Comparison of ENCODE assay signal across 11 cellular contexts in the genomic region with DNA sequence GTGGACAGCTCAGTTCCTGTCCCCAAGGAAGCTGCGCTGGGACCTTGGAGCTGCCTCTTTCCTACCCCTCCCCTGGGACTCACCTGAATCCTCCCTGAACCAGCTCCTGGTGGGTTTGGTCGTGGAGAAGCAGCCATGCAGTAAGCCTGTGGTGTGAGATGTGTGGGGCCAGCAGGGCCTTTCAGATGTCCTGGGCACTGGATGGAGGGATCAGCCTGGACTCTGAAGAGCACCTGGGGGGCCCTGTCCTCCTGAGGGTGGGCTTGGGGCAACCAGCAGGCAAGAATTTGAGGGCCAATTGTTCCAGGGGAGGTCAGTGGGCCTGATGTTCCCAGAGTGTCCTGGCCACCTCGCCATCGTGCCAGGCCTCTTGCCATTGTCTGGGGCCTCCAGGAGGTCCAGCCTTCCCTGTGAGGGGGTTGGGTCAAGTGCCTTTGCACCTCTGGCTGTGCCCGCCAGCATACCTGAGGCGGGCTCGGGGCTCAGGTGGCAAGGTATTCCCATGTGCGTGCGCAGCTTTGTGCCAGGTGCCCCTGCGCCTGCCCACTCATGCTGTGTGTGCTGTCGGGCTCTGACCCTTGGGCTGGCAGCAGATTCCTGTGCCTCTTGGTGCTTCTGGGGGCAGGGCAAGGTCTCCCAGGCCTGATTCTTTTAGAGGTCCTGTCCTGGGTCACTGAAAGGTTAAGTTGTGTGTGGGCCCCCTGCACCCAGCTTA. TPM values are rescaled to one million over a fixed set of nuclear protein-coding genes. Genes with fewer than 3 reads are reported as not detected.
A peak's percentile ranks its signal among the peaks of the same experiment; 100 is the strongest.
DNase-seq lines count a peak whose midpoint lies in the region; ATAC-seq, FAIRE-seq and TF ChIP-seq lines count a peak whose summit lies in the region.
"Had no signal": no experiment of that assay in that cellular context is flagged by ENCODE, and none has a peak within 500 bp of the region (broad histone marks: within the 10 kb centered on the region; RNA-seq: fewer than 3 reads in every experiment).

No MANE protein-coding gene starts in this region.

- no peaks in the 10 kb centered on the region for H3K27me3 Mint-ChIP-seq in astrocyte (ENCODE audit: low read depth, unreplicated experiment)

- no peak overlapping the region for H2AFZ ChIP-seq in mammary epithelial cell (ENCODE audit: low read depth, low read length)
- no peak overlapping the region for H2AFZ ChIP-seq in astrocyte (ENCODE audit: low read depth, low read length)
- no peak overlapping the region for H2AFZ ChIP-seq in mesenchymal stem cell (ENCODE audit: low read depth, low read length)

- no peak overlapping the region for H3K4me2 ChIP-seq in mammary epithelial cell (ENCODE audit: insufficient read depth, low read depth, low read length)
- H3K4me2 ChIP-seq in astrocyte (ENCODE audit: low read length): no peak overlapping the region
- peak overlapping the region; percentile 6 for H3K4me2 ChIP-seq in mesenchymal stem cell (ENCODE audit: low read length, poor library complexity, severe bottlenecking)

- H4K20me1 ChIP-seq in mammary epithelial cell (ENCODE audit: insufficient read depth, low read length) (no peaks in the 10 kb centered on the region), astrocyte (ENCODE audit: insufficient read depth, low read length) (peaks cover 99% of the 10 kb centered on the region)

- no peak overlapping the region for H3K23ac ChIP-seq in mesenchymal stem cell (ENCODE audit: low read length in 2 of 2)

- no peak for TF ChIP-seq CTCF in breast epithelium (IDR thresholded peaks at IDR 0.05)
- TF ChIP-seq CTCF in mammary epithelial cell (conservative IDR thresholded peaks at IDR 0.05 in 1 of 2, IDR thresholded peaks at IDR 0.05 in 1 of 2; ENCODE audit: extremely low read depth in 1 of 2, insufficient read depth in 1 of 2, low read depth in 1 of 2, low read length in 2 of 2): no peak
- TF ChIP-seq CTCF in astrocyte (IDR thresholded peaks at IDR 0.05; ENCODE audit: insufficient read depth, low read depth, low read length): no peak
- no peak for TF ChIP-seq CTCF in uterus (IDR thresholded peaks at IDR 0.05)

- H2BK15ac ChIP-seq in mesenchymal stem cell (ENCODE audit: low read depth, poor library complexity, severe bottlenecking): no peak overlapping the region

- H3K27me3 ChIP-seq in breast epithelium: no peaks in the 10 kb centered on the region
- no peaks in the 10 kb centered on the region for H3K27me3 ChIP-seq in mammary epithelial cell (ENCODE audit: insufficient read depth, low read length)
- H3K27me3 ChIP-seq in astrocyte (ENCODE audit: insufficient read depth, low read length): no peaks in the 10 kb centered on the region
- no peaks in the 10 kb centered on the region for H3K27me3 ChIP-seq in mesenchymal stem cell (ENCODE audit: control insufficient read depth in 1 of 2, insufficient read depth in 1 of 2, low read length in 2 of 2)
- H3K27me3 ChIP-seq in uterus: no peaks in the 10 kb centered on the region

- in situ Hi-C loops in mammary epithelial cell (cut with MboI; ENCODE audit: low sequenced_read_pairs in 2 of 2): no loop called here

- H4K8ac ChIP-seq in mesenchymal stem cell (ENCODE audit: low read length): peak overlapping the region; percentile 50

- H3K4me3 ChIP-seq in breast epithelium (peak overlapping the region in 1 of 3 donors; percentile 15), mammary epithelial cell (replicated peaks in 1 of 3; ENCODE audit: insufficient read depth in 1 of 3, low read depth in 2 of 3, low read length in 3 of 3) (no peak overlapping the region), astrocyte (ENCODE audit: insufficient read depth, low read depth, low read length) (no peak overlapping the region), mesenchymal stem cell (ENCODE audit: insufficient read depth in 1 of 2, low read depth in 1 of 2, low read length in 2 of 2) (no peak overlapping the region), uterus (no peak overlapping the region)
- H3K4me3 ChIP-seq: prostate gland had no signal

- dilution Hi-C loops in mammary epithelial cell (cut with HindIII; ENCODE audit: low sequenced_read_pairs): no loop called here

- intact Hi-C loops in breast epithelium (cut with DNase I; ENCODE audit: low total_unique reads): no loop called here
- intact Hi-C loops in mammary epithelial cell (cut with micrococcal nuclease): no loop called here
- intact Hi-C loops in uterus (cut with DNase I; ENCODE audit: low total_unique reads): no loop called here

- H3K79me2 ChIP-seq in mammary epithelial cell (ENCODE audit: insufficient read depth, low read length) (peaks cover 76% of the 10 kb centered on the region), astrocyte (ENCODE audit: insufficient read depth, low read length) (peaks cover 85% of the 10 kb centered on the region)

- FAIRE-seq in astrocyte (lab: Jason Lieb, UNC): no peak

- H4K91ac ChIP-seq in mesenchymal stem cell (ENCODE audit: low read length): no peak overlapping the region

- H3K36me3 Mint-ChIP-seq in astrocyte (ENCODE audit: low read depth, unreplicated experiment): peaks cover 15% of the 10 kb centered on the region

- no peak overlapping the region for H2BK12ac ChIP-seq in mesenchymal stem cell (ENCODE audit: low read length in 2 of 2)

- no peaks in the 10 kb centered on the region for H3K9me3 Mint-ChIP-seq in astrocyte (ENCODE audit: unreplicated experiment)

- no peak overlapping the region for H2AK5ac ChIP-seq in mesenchymal stem cell (ENCODE audit: low read length, severe bottlenecking)

- H2BK120ac ChIP-seq in mesenchymal stem cell (ENCODE audit: low read depth, low read length): no peak overlapping the region

- BruUV-seq in mammary epithelial cell (replicated peaks; lab: Mats Ljungman, UMichigan): no TSS peak

- TF ChIP-seq POLR2A in breast epithelium (IDR thresholded peaks at IDR 0.05) (no peak), uterus (IDR thresholded peaks at IDR 0.05) (no peak)

- no peaks in the 10 kb centered on the region for H3K9me3 ChIP-seq in breast epithelium
- H3K9me3 ChIP-seq in mammary epithelial cell (replicated peaks; ENCODE audit: insufficient read depth, low read length): no peaks in the 10 kb centered on the region
- H3K9me3 ChIP-seq in astrocyte (ENCODE audit: insufficient read depth, low read depth, low read length): no peaks in the 10 kb centered on the region
- H3K9me3 ChIP-seq in mesenchymal stem cell (ENCODE audit: control insufficient read depth, low read length): no peaks in the 10 kb centered on the region
- no peaks in the 10 kb centered on the region for H3K9me3 ChIP-seq in uterus
- H3K9me3 ChIP-seq: prostate gland had no signal

- peaks cover 48% of the 10 kb centered on the region for H3K4me1 Mint-ChIP-seq in astrocyte (ENCODE audit: low read depth, unreplicated experiment)

- ATAC-seq in HG03469 (IDR thresholded peaks at IDR 0.05; ENCODE audit: unreplicated experiment): no peak

- no peak overlapping the region for H2BK5ac ChIP-seq in mesenchymal stem cell (ENCODE audit: low read depth, low read length, poor library complexity, severe bottlenecking)

- H3K27ac Mint-ChIP-seq in astrocyte (ENCODE audit: unreplicated experiment): peak overlapping the region; percentile 53

- no peak overlapping the region for H3K18ac ChIP-seq in mesenchymal stem cell (ENCODE audit: low read depth in 1 of 2, low read length in 2 of 2)

- H3K36me3 ChIP-seq in breast epithelium: no peaks in the 10 kb centered on the region
- peaks cover 24% of the 10 kb centered on the region for H3K36me3 ChIP-seq in mammary epithelial cell (ENCODE audit: insufficient read depth, low read length)
- peaks cover 30% of the 10 kb centered on the region for H3K36me3 ChIP-seq in astrocyte (ENCODE audit: insufficient read depth, low read length)
- H3K36me3 ChIP-seq in mesenchymal stem cell (ENCODE audit: control insufficient read depth in 1 of 2, insufficient read depth in 2 of 2, low read depth in 1 of 2, low read length in 2 of 2): peaks cover 66 to 85% of the 10 kb centered on the region in 2 experiments
- H3K36me3 ChIP-seq in uterus: no peaks in the 10 kb centered on the region

- peak overlapping the region in 1 of 2 experiments; percentile 53 for H3K14ac ChIP-seq in mesenchymal stem cell (ENCODE audit: low read length in 2 of 2)

- H3K4me1 ChIP-seq in breast epithelium (peaks cover 10 to 52% of the 10 kb centered on the region in 2 donors), mammary epithelial cell (ENCODE audit: insufficient read depth, low read length) (peaks cover 36% of the 10 kb centered on the region), astrocyte (ENCODE audit: insufficient read depth, low read length) (peaks cover 37% of the 10 kb centered on the region), mesenchymal stem cell (ENCODE audit: control insufficient read depth, insufficient read depth, low read depth, low read length) (peaks cover 69% of the 10 kb centered on the region), uterus (peaks cover 0 to 41% of the 10 kb centered on the region in 2 donors)

- 60% methylated on average over 11 of the region's 11 CpGs for WGBS in mammary epithelial cell (ENCODE audit: low coverage, missing lambda C conversion rate)
- 95% methylated on average over 10 of the region's 11 CpGs for WGBS in mesenchymal stem cell

- peaks cover 17% of the 10 kb centered on the region for H3K79me1 ChIP-seq in mesenchymal stem cell (replicated peaks; ENCODE audit: low read length, poor library complexity, severe bottlenecking)

- no peak overlapping the region for H3K4ac ChIP-seq in mesenchymal stem cell (ENCODE audit: low read depth in 1 of 2, low read length in 2 of 2)

- H3K4me3 Mint-ChIP-seq in astrocyte (ENCODE audit: unreplicated experiment): no peak overlapping the region

- no peak overlapping the region for H3K9ac ChIP-seq in mammary epithelial cell (ENCODE audit: insufficient read depth, low read length)
- H3K9ac ChIP-seq in astrocyte (ENCODE audit: low read length): no peak overlapping the region
- peak overlapping the region; percentile 11 for H3K9ac ChIP-seq in mesenchymal stem cell (ENCODE audit: low read length)

- no peak for DNase-seq in breast epithelium (ENCODE audit: low spot score in 2 of 2)
- no peak for DNase-seq in mammary epithelial cell
- DNase-seq in astrocyte (ENCODE audit: low read depth): no peak
- no peak for DNase-seq in mesenchymal stem cell
- no peak for DNase-seq in uterus
- no peak for DNase-seq in SW480 (ENCODE audit: low spot score)
- DNase-seq in activated gamma-delta T cell (lab: John Stamatoyannopoulos, UW): no peak
- DNase-seq: foreskin melanocyte; stimulated activated naive CD4-positive, alpha-beta T cell had no signal

- CTCF ChIA-PET in mammary epithelial cell (lab: Charles Lee; ENCODE audit: low non-redundant PET): no interaction called here

- H3K27ac ChIP-seq in breast epithelium (peak overlapping the region; percentile 62 to 100), mammary epithelial cell (ENCODE audit: insufficient read depth, low read depth, low read length) (no peak overlapping the region), astrocyte (ENCODE audit: low read depth, low read length) (no peak overlapping the region), mesenchymal stem cell (ENCODE audit: low read length, poor library complexity, severe bottlenecking) (no peak overlapping the region), uterus (peak overlapping the region; percentile 23 to 60)

RNA-seq across cellular contexts. Expression of gene TRIM8, which starts 7.3 kb away (rescaled TPM):
- total RNA-seq in breast epithelium (100 to 1,000 TPM in 1 of 3 donors, 10 to 100 TPM in 2; 74.6 to 128 (median 88.8) TPM), mammary epithelial cell (10 to 100 TPM; 36.8 to 87.0 TPM), astrocyte (103 and 117 TPM in 2 replicates), uterus (100 to 1,000 TPM in 2 of 4 donors, 10 to 100 TPM in 2; 71.2 to 119 (median 102) TPM)
- 61.1 TPM for polyA plus RNA-seq in mammary epithelial cell
- 82.4 TPM for polyA minus RNA-seq in mammary epithelial cell
- 113 TPM for polyA plus RNA-seq in mesenchymal stem cell (2013, experiment 1 of 2)
- 115 TPM for polyA plus RNA-seq in mesenchymal stem cell (2013, experiment 2 of 2)

Comparison
In these comparisons a context has a peak if more than half of its experiments do, and no peak if none do; other contexts are left out.
1. H3K27ac ChIP-seq: peak in breast epithelium (2 of 2) and uterus (2 of 2); none in mammary epithelial cell (single experiment), astrocyte (single experiment) and mesenchymal stem cell (single experiment).